9 cellular contexts compared by ENCODE assay signal in genomic region chr16:30652005-30652296, GRCh38. TPM values are rescaled to one million over a fixed set of nuclear protein-coding genes. Genes with fewer than 3 reads are reported as not detected.
DNase-seq lines count a peak whose midpoint lies in the region; ATAC-seq and TF ChIP-seq lines count a peak whose summit lies in the region.
"Had no signal": no experiment of that assay in that cellular context is flagged by ENCODE, and none has a peak within 500 bp of the region (broad histone marks: within the 10 kb centered on the region; RNA-seq: fewer than 3 reads in every experiment).

No MANE protein-coding gene starts in this region.

- BruUV-seq in A673 (replicated peaks; lab: Mats Ljungman, UMichigan), result TSS peak; percentile 30

- H3K27me3 ChIP-seq in A673 (replicated peaks; ENCODE audit: insufficient read depth, low read depth, low read length, poor library complexity), result no peaks in the 10 kb centered on the region
- H3K27me3 ChIP-seq in muscle layer of duodenum (ENCODE audit: low read depth, low read length), result no peaks in the 10 kb centered on the region

- peak overlapping the region; percentile 99 for H3K27ac Mint-ChIP-seq in central memory CD8-positive, alpha-beta T cell (ENCODE audit: low read depth)

- peak overlapping the region; percentile 100 for H3K4me3 Mint-ChIP-seq in central memory CD8-positive, alpha-beta T cell

- H3K4me1 ChIP-seq in A673 (ENCODE audit: insufficient read depth, low read length, poor library complexity, severe bottlenecking) (peaks cover 5% of the 10 kb centered on the region), muscle layer of duodenum (ENCODE audit: control insufficient read depth in 1 of 2, insufficient read depth in 2 of 2, low read length in 2 of 2) (peaks cover 3 to 25% of the 10 kb centered on the region in 2 donors)

- intact Hi-C loops in A673 (cut with micrococcal nuclease; ENCODE audit: unreplicated experiment), result no loop called here

- no peak for DNase-seq in A673 (ENCODE audit: low spot score)
- DNase-seq in Jurkat, Clone E6-1 (ENCODE audit: low read depth, low spot score), result no peak
- DNase-seq in central memory CD8-positive, alpha-beta T cell (ENCODE audit: low spot score in 2 of 2), result no peak
- DNase-seq in superior temporal gyrus (ENCODE audit: extremely low spot score), result no peak
- DNase-seq in SW480 (ENCODE audit: low spot score), result no peak
- DNase-seq: NCI-H187 treated with DMSO at 0.1 percent for 48 hours had no signal

- peaks cover 33% of the 10 kb centered on the region for H3K4me1 Mint-ChIP-seq in central memory CD8-positive, alpha-beta T cell

- ATAC-seq in central memory CD8-positive, alpha-beta T cell (replicated peaks; ENCODE audit: extremely low read depth, poor library complexity, severe bottlenecking), result no peak
- no peak for ATAC-seq in HG03095 (IDR thresholded peaks at IDR 0.05; ENCODE audit: unreplicated experiment)
- ATAC-seq in HG02610 (IDR thresholded peaks at IDR 0.05; ENCODE audit: unreplicated experiment), result no peak

- H3K36me3 ChIP-seq in A673 (ENCODE audit: insufficient read depth, low read length, poor library complexity, severe bottlenecking) (peaks cover 30% of the 10 kb centered on the region), muscle layer of duodenum (ENCODE audit: control insufficient read depth in 1 of 2, insufficient read depth in 2 of 2, low read length in 2 of 2) (peaks cover 26 to 41% of the 10 kb centered on the region in 2 donors)

- no peak for TF ChIP-seq CTCF in A673 (conservative IDR thresholded peaks at IDR 0.05; ENCODE audit: low read depth, low read length)

- H3K27me3 Mint-ChIP-seq in central memory CD8-positive, alpha-beta T cell, result no peaks in the 10 kb centered on the region

- peaks cover 36% of the 10 kb centered on the region for H3K36me3 Mint-ChIP-seq in central memory CD8-positive, alpha-beta T cell (ENCODE audit: insufficient read depth)

- no peaks in the 10 kb centered on the region for H3K9me3 Mint-ChIP-seq in central memory CD8-positive, alpha-beta T cell

- H3K27ac ChIP-seq in A673 (ENCODE audit: low read depth, low read length, poor library complexity, severe bottlenecking) (peak overlapping the region; percentile 85), muscle layer of duodenum (ENCODE audit: low read length) (peak overlapping the region; percentile 67)

- H3K9me3 ChIP-seq in A673 (ENCODE audit: low read depth, low read length, poor library complexity, severe bottlenecking), result no peaks in the 10 kb centered on the region
- H3K9me3 ChIP-seq in muscle layer of duodenum (ENCODE audit: control insufficient read depth in 1 of 2, low read length in 2 of 2), result no peaks in the 10 kb centered on the region

- CTCF ChIA-PET in A673 (lab: Charles Lee), result interaction anchor here (0.5 kb wide), 1 partner anchor 241 kb away, joined by 3 read pairs; no protein-coding TSS in a partner anchor

- H3K4me3 ChIP-seq in A673 (ENCODE audit: low read depth, low read length, poor library complexity, severe bottlenecking), result peak overlapping the region; percentile 86
- H3K4me3 ChIP-seq in Jurkat, Clone E6-1 (ENCODE audit: low read length), result peak overlapping the region; percentile 97
- peak overlapping the region; percentile 67 to 81 for H3K4me3 ChIP-seq in muscle layer of duodenum (ENCODE audit: low read depth in 1 of 2, low read length in 2 of 2)

- POLR2A ChIA-PET in A673 (lab: Charles Lee; ENCODE audit: low non-redundant PET), result no interaction called here

RNA-seq across cellular contexts. Expression of gene PRR14, which starts 1.2 kb away (rescaled TPM):
- total RNA-seq in A673 (2021), result 35.7 and 44.6 TPM in 2 replicates
- polyA plus RNA-seq in Jurkat, Clone E6-1 (2012; ENCODE audit: insufficient read depth, insufficient read length), result 24.5 TPM

RNA-seq across cellular contexts. Expression of gene FBRS, which starts 6.3 kb away (rescaled TPM):
- total RNA-seq in A673 (2021), result 71.2 and 79.9 TPM in 2 replicates
- polyA plus RNA-seq in Jurkat, Clone E6-1 (2012; ENCODE audit: insufficient read depth, insufficient read length), result 38.6 TPM

RNA-seq across cellular contexts. Expression of gene ZNF689, which starts 41.8 kb away (rescaled TPM):
- 18.1 and 21.1 TPM in 2 replicates for total RNA-seq in A673 (2021)
- polyA plus RNA-seq in Jurkat, Clone E6-1 (2012; ENCODE audit: insufficient read depth, insufficient read length), result 19.7 TPM

RNA-seq across cellular contexts. Expression of gene SRCAP, which starts 47.0 kb away (rescaled TPM):
- 86.2 and 104 TPM in 2 replicates for total RNA-seq in A673 (2021)
- 31.9 TPM for polyA plus RNA-seq in Jurkat, Clone E6-1 (2012; ENCODE audit: insufficient read depth, insufficient read length)
